21 cellular contexts compared by ENCODE assay signal in the genomic region with DNA sequence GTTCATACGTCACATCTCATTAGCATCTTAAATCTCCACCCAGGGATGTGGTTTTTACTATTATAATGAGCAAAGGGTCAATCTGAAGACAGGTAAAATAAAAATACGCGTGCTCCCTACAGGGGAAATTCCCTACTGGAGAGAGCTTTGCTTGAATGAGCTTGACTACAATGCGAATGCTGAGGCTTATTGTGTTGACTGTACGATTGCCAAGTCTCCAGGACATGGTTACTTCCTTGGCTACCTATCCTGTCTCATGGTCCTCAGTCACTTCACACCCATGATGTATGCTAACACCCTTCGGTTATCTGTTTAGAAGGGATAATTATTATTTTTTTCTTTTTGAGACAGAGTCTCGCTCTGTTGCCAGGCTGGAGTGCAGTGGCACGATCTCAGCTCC.
"Had no signal": no experiment of that assay in that cellular context is flagged by ENCODE, and none has a peak within 500 bp of the region (broad histone marks: within the 10 kb centered on the region; RNA-seq: fewer than 3 reads in every experiment).

No MANE protein-coding gene starts in this region.

- H3K27me3 ChIP-seq: adrenal gland, breast epithelium, Peyer's patch, SJCRH30 had no signal

- H3K4me1 Mint-ChIP-seq: activated naive CD8-positive, alpha-beta T cell treated with anti-CD3 and anti-CD28 coated beads, Interleukin-2, amount 10 ng/mL, durations not matched to agents 7 days and 5 days had no signal

- H3K27ac Mint-ChIP-seq: activated CD8-positive, alpha-beta T cell treated with anti-CD3 and anti-CD28 coated beads for 36 hours; activated naive CD8-positive, alpha-beta T cell treated with anti-CD3 and anti-CD28 coated beads, Interleukin-2, amount 10 ng/mL, durations not matched to agents 7 days and 5 days had no signal

- DNase-seq: activated CD4-positive, alpha-beta T cell treated with anti-CD3 and anti-CD28 coated beads for 4 hours; activated CD8-positive, alpha-beta memory T cell treated with anti-CD3 and anti-CD28 coated beads, Interleukin-2, amount 50 U/mL, for 4 hours; activated CD8-positive, alpha-beta T cell treated with anti-CD3 and anti-CD28 coated beads for 36 hours; activated naive CD4-positive, alpha-beta T cell treated with anti-CD3 and anti-CD28 coated beads, Interleukin-2, amount 50 U/mL, for 16 hours; activated naive CD8-positive, alpha-beta T cell treated with anti-CD3 and anti-CD28 coated beads, Interleukin-2, amount 10 ng/mL, durations not matched to agents 7 days and 5 days; adrenal gland; anterior cingulate cortex; caudate nucleus; NCI-H1105; NCI-H1436; NCI-H187; NCI-H2171; NCI-H2227 treated with DMSO at 0.1 percent for 48 hours; NCI-H526 treated with DMSO at 0.1 percent for 48 hours; NCI-H82; Peyer's patch; Right ventricle myocardium superior; T-helper 1 cell; WERI-Rb-1 had no signal

- H3K4me3 ChIP-seq: adrenal gland, breast epithelium, Peyer's patch, SJCRH30 had no signal

- H3K36me3 ChIP-seq: adrenal gland, breast epithelium, Peyer's patch had no signal

- H3K4me3 Mint-ChIP-seq: activated CD8-positive, alpha-beta T cell treated with anti-CD3 and anti-CD28 coated beads for 36 hours; activated naive CD8-positive, alpha-beta T cell treated with anti-CD3 and anti-CD28 coated beads, Interleukin-2, amount 10 ng/mL, durations not matched to agents 7 days and 5 days had no signal

- H3K27me3 Mint-ChIP-seq: activated naive CD8-positive, alpha-beta T cell treated with anti-CD3 and anti-CD28 coated beads, Interleukin-2, amount 10 ng/mL, durations not matched to agents 7 days and 5 days had no signal

- ATAC-seq: activated CD8-positive, alpha-beta T cell treated with anti-CD3 and anti-CD28 coated beads for 36 hours had no signal
